Comparison of ENCODE assay signal across 29 cellular contexts in the genomic region with DNA sequence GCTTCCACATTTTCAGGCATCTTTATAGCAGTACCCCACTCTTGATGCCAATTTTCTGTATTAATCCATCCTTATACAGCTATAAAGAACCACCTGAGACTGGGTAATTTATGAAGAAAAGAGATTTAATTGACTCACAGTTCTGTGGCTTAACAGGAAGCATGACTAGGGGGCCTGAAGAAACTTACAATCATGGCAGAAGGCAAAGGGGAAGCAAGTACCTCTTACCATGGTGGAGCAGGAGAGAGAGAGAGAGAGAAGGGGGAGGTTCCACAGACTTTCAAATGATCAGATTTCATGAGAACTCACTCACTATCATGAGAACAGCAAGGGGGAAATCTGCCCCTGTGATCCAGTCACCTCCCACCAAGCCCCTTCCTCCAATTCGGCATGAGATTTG.
DNase-seq lines count a peak whose midpoint lies in the region; ATAC-seq and TF ChIP-seq lines count a peak whose summit lies in the region.
"Had no signal": no experiment of that assay in that cellular context is flagged by ENCODE, and none has a peak within 500 bp of the region (broad histone marks: within the 10 kb centered on the region; RNA-seq: fewer than 3 reads in every experiment).

No MANE protein-coding gene starts in this region.

- 52 to 100% methylated on average over 1 of the region's 1 CpG for WGBS in upper lobe of left lung, 2 donors
- 67 to 92% (median 84%) methylated on average over 1 of the region's 1 CpG for WGBS in ovary, 3 donors

- ATAC-seq in activated naive CD8-positive, alpha-beta T cell treated with anti-CD3 and anti-CD28 coated beads, Interleukin-2, amount 50 U/mL, for 24 hours = no peak
- ATAC-seq in left lung (peak; percentile 38), upper lobe of left lung (ENCODE audit: low FRiP score in 2 of 2) (peak in 1 of 2 donors; percentile 28)
- ATAC-seq: activated naive CD4-positive, alpha-beta T cell treated with anti-CD3 and anti-CD28 coated beads, Interleukin-2, amount 50 U/mL, for 72 hours; activated T-helper 17 cell treated with anti-CD3 and anti-CD28 coated beads, Interleukin-2, amount 50 U/mL, for 72 hours; CD8-positive, alpha-beta T cell; psoas muscle; Right ventricle myocardium inferior had no signal

- H3K9me3 Mint-ChIP-seq in activated naive CD8-positive, alpha-beta T cell treated with anti-CD3 and anti-CD28 coated beads, Interleukin-2, amount 50 U/mL, for 24 hours = peaks cover 6% of the 10 kb centered on the region
- peaks cover 7% of the 10 kb centered on the region for H3K9me3 Mint-ChIP-seq in activated naive CD8-positive, alpha-beta T cell treated with anti-CD3 and anti-CD28 coated beads for 36 hours
- H3K9me3 Mint-ChIP-seq: HFFc6 had no signal

- TF ChIP-seq CTCF in left lung (IDR thresholded peaks at IDR 0.05) (no peak), upper lobe of left lung (IDR thresholded peaks at IDR 0.05) (no peak), ovary (IDR thresholded peaks at IDR 0.05) (no peak)

- no peak overlapping the region for H3K4me3 Mint-ChIP-seq in activated naive CD8-positive, alpha-beta T cell treated with anti-CD3 and anti-CD28 coated beads, Interleukin-2, amount 50 U/mL, for 24 hours
- H3K4me3 Mint-ChIP-seq in activated naive CD8-positive, alpha-beta T cell treated with anti-CD3 and anti-CD28 coated beads for 36 hours = no peak overlapping the region
- H3K4me3 Mint-ChIP-seq: activated CD4-positive, alpha-beta memory T cell treated with anti-CD3 and anti-CD28 coated beads for 36 hours; activated T-helper 17 cell treated with anti-CD3 and anti-CD28 coated beads, Interleukin-2, amount 50 U/mL, for 72 hours; CD8-positive, alpha-beta T cell; HFFc6 had no signal

- no peak for DNase-seq in activated naive CD8-positive, alpha-beta T cell treated with anti-CD3 and anti-CD28 coated beads, Interleukin-2, amount 50 U/mL, for 24 hours
- DNase-seq in activated naive CD8-positive, alpha-beta T cell treated with anti-CD3 and anti-CD28 coated beads for 36 hours = no peak
- peak; percentile 92 for DNase-seq in NOMO-1 treated with DMSO at 0.1 percent for 48 hours (lab: John Stamatoyannopoulos, UW; ENCODE audit: unreplicated experiment)
- DNase-seq in left lung = no peak
- DNase-seq in upper lobe of left lung = no peak
- DNase-seq in NCI-H774 (lab: John Stamatoyannopoulos, UW) = no peak
- no peak for DNase-seq in ovary
- DNase-seq in iPS-NIHi11 (ENCODE audit: low spot score) = no peak
- DNase-seq: activated CD4-positive, alpha-beta memory T cell treated with anti-CD3 and anti-CD28 coated beads for 36 hours; activated CD8-positive, alpha-beta memory T cell treated with anti-CD3 and anti-CD28 coated beads, Interleukin-2, amount 50 U/mL, for 48 hours; aorta; CD8-positive, alpha-beta T cell; effector CD8-positive, alpha-beta T cell; glutamatergic neuron; GOT3; kidney; NCI-H146; NCI-H2107; NCI-H446 treated with DMSO at 0.1 percent for 48 hours; psoas muscle; sigmoid colon; stimulated activated CD4-positive, alpha-beta T cell treated with anti-CD3 and anti-CD28 coated beads, Interleukin-4, amount 100 ng/mL, for 4 hours; stimulated activated naive CD4-positive, alpha-beta T cell treated with Interleukin-2 at 50 U/mL for 16 hours had no signal

- no peaks in the 10 kb centered on the region for H3K9me3 ChIP-seq in left lung
- no peaks in the 10 kb centered on the region for H3K9me3 ChIP-seq in upper lobe of left lung
- no peaks in the 10 kb centered on the region for H3K9me3 ChIP-seq in ovary
- H3K9me3 ChIP-seq: psoas muscle, sigmoid colon had no signal

- H3K36me3 Mint-ChIP-seq in activated naive CD8-positive, alpha-beta T cell treated with anti-CD3 and anti-CD28 coated beads, Interleukin-2, amount 50 U/mL, for 24 hours (ENCODE audit: low read depth) = no peaks in the 10 kb centered on the region
- H3K36me3 Mint-ChIP-seq in activated naive CD8-positive, alpha-beta T cell treated with anti-CD3 and anti-CD28 coated beads for 36 hours = no peaks in the 10 kb centered on the region
- H3K36me3 Mint-ChIP-seq: activated CD4-positive, alpha-beta memory T cell treated with anti-CD3 and anti-CD28 coated beads for 36 hours; activated naive CD4-positive, alpha-beta T cell treated with anti-CD3 and anti-CD28 coated beads, Interleukin-2, amount 50 U/mL, for 72 hours; CD8-positive, alpha-beta T cell had no signal

- intact Hi-C loops in left lung (cut with DNase I) = no loop called here
- intact Hi-C loops in ovary (cut with DNase I) = no loop called here

- no peak overlapping the region for H3K4me3 ChIP-seq in left lung
- no peak overlapping the region for H3K4me3 ChIP-seq in upper lobe of left lung
- H3K4me3 ChIP-seq in ovary = no peak overlapping the region
- H3K4me3 ChIP-seq: lung, PC-9, psoas muscle, sigmoid colon had no signal

- TF ChIP-seq EP300 in upper lobe of left lung (IDR thresholded peaks at IDR 0.05) (no peak), ovary (IDR thresholded peaks at IDR 0.05) (no peak)

- no peak for TF ChIP-seq POLR2A in upper lobe of left lung (IDR thresholded peaks at IDR 0.05)
- no peak for TF ChIP-seq POLR2A in ovary (IDR thresholded peaks at IDR 0.05)

- H3K27ac Mint-ChIP-seq in activated naive CD8-positive, alpha-beta T cell treated with anti-CD3 and anti-CD28 coated beads, Interleukin-2, amount 50 U/mL, for 24 hours = peak overlapping the region; percentile 16
- H3K27ac Mint-ChIP-seq in activated naive CD8-positive, alpha-beta T cell treated with anti-CD3 and anti-CD28 coated beads for 36 hours = no peak overlapping the region
- H3K27ac Mint-ChIP-seq: activated CD4-positive, alpha-beta memory T cell treated with anti-CD3 and anti-CD28 coated beads for 36 hours; activated naive CD4-positive, alpha-beta T cell treated with anti-CD3 and anti-CD28 coated beads, Interleukin-2, amount 50 U/mL, for 72 hours; activated T-helper 17 cell treated with anti-CD3 and anti-CD28 coated beads, Interleukin-2, amount 50 U/mL, for 72 hours; CD8-positive, alpha-beta T cell had no signal

- H3K36me3 ChIP-seq in left lung (no peaks in the 10 kb centered on the region), upper lobe of left lung (no peaks in the 10 kb centered on the region), ovary (no peaks in the 10 kb centered on the region)
- H3K36me3 ChIP-seq: sigmoid colon had no signal

- H3K4me1 ChIP-seq in left lung (peaks cover 7 to 70% of the 10 kb centered on the region in 2 donors), upper lobe of left lung (peaks cover 20 to 22% (median 22%) of the 10 kb centered on the region in 4 donors), ovary (ENCODE audit: insufficient read depth) (no peaks in the 10 kb centered on the region)
- H3K4me1 ChIP-seq: psoas muscle had no signal

- peaks cover 3% of the 10 kb centered on the region for H3K4me1 Mint-ChIP-seq in activated naive CD8-positive, alpha-beta T cell treated with anti-CD3 and anti-CD28 coated beads, Interleukin-2, amount 50 U/mL, for 24 hours
- no peaks in the 10 kb centered on the region for H3K4me1 Mint-ChIP-seq in activated naive CD8-positive, alpha-beta T cell treated with anti-CD3 and anti-CD28 coated beads for 36 hours
- H3K4me1 Mint-ChIP-seq: activated T-helper 17 cell treated with anti-CD3 and anti-CD28 coated beads, Interleukin-2, amount 50 U/mL, for 72 hours had no signal

- H3K27me3 ChIP-seq in left lung (no peaks in the 10 kb centered on the region), upper lobe of left lung (no peaks in the 10 kb centered on the region), ovary (no peaks in the 10 kb centered on the region)
- H3K27me3 ChIP-seq: sigmoid colon had no signal

- H3K27ac ChIP-seq in left lung (peak overlapping the region in 1 of 2 donors; percentile 90), upper lobe of left lung (peak overlapping the region; percentile 25 to 81 (median 60)), ovary (no peak overlapping the region)
- H3K27ac ChIP-seq: PC-9, psoas muscle had no signal

- H3K27me3 Mint-ChIP-seq in activated naive CD8-positive, alpha-beta T cell treated with anti-CD3 and anti-CD28 coated beads, Interleukin-2, amount 50 U/mL, for 24 hours = peaks cover under 1% of the 10 kb centered on the region
- no peaks in the 10 kb centered on the region for H3K27me3 Mint-ChIP-seq in activated naive CD8-positive, alpha-beta T cell treated with anti-CD3 and anti-CD28 coated beads for 36 hours

Comparison
In these comparisons a context has a peak if more than half of its experiments do, and no peak if none do; other contexts are left out.
1. H3K27ac ChIP-seq: peak in upper lobe of left lung (4 of 4); none in ovary (0 of 2).